Comparison of ENCODE assay signal across 36 cellular contexts in the genomic region with DNA sequence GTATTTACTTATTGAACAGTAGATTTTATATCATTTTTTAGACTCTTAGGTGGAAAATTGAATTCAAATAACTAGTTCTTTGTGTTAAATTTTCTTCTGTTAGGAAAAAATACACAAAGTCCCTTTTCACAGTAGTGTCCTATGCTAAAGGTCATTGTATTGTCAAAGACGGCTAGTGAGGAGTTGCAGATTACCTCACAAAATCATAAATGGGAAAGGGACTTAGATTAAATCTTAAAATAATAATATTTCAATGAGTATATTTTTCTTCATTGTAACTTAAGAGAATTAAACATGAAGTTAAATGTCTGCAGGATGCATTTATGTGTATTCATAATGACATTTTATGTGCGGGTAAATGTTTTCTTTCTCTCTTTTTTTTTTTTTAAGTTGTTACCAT.
"Had no signal": no experiment of that assay in that cellular context is flagged by ENCODE, and none has a peak within 500 bp of the region (broad histone marks: within the 10 kb centered on the region; RNA-seq: fewer than 3 reads in every experiment).

No MANE protein-coding gene starts in this region.

- H3K9me3 Mint-ChIP-seq: activated B cell treated with CpG ODN at 0.5 μM for 24 hours; activated CD4-positive, alpha-beta memory T cell treated with anti-CD3 and anti-CD28 coated beads for 36 hours; activated CD4-positive, alpha-beta T cell treated with anti-CD3 and anti-CD28 coated beads, Interleukin-2, amount 10 ng/mL, durations not matched to agents 24 days and 14 days; activated naive CD4-positive, alpha-beta T cell treated with anti-CD3 and anti-CD28 coated beads for 36 hours; activated naive CD4-positive, alpha-beta T cell treated with anti-CD3 and anti-CD28 coated beads, Interleukin-2, amount 50 U/mL, for 24 hours; activated naive CD8-positive, alpha-beta T cell treated with anti-CD3 and anti-CD28 coated beads for 36 hours; activated naive CD8-positive, alpha-beta T cell treated with anti-CD3 and anti-CD28 coated beads, Interleukin-2, amount 50 U/mL, for 24 hours; activated T-helper 1 cell treated with anti-CD3 and anti-CD28 coated beads, Interleukin-12 subunit alpha, Interleukin-12 subunit beta, Interleukin-2, Interleukin-4 antibody, amounts not matched to agents 30 ng/mL and 10 ng/mL and 1 ng/mL, durations not matched to agents 14 hours and 24 hours and 36 hours; activated T-helper 2 cell treated with anti-CD3 and anti-CD28 coated beads, Interferon-gamma antibody, Interleukin-2, Interleukin-4, amounts not matched to agents 10 μg/mL and 5 μg/mL and 100 μg/mL, durations not matched to agents 14 hours and 24 hours and 36 hours; effector memory CD8-positive, alpha-beta T cell; T-helper 2 cell treated with Interferon-gamma antibody and Interleukin-4, amounts not matched to agents 5 μg/mL and 100 μg/mL, for 36 hours had no signal

- H3K27me3 ChIP-seq: adrenal gland, body of pancreas, esophagus muscularis mucosa, foreskin keratinocyte, gastrocnemius medialis, heart left ventricle had no signal

- H3K4me1 ChIP-seq: body of pancreas, esophagus muscularis mucosa, foreskin keratinocyte, gastrocnemius medialis had no signal

- H3K9me3 ChIP-seq: adrenal gland, body of pancreas, esophagus muscularis mucosa, gastrocnemius medialis, heart left ventricle had no signal

- DNase-seq: activated B cell treated with CpG ODN at 0.5 μM for 24 hours; activated CD4-positive, alpha-beta memory T cell treated with anti-CD3 and anti-CD28 coated beads for 36 hours; activated CD4-positive, alpha-beta T cell treated with anti-CD3 and anti-CD28 coated beads for 36 hours; activated CD4-positive, alpha-beta T cell treated with anti-CD3 and anti-CD28 coated beads, Interleukin-2, amount 10 ng/mL, durations not matched to agents 24 days and 14 days; activated CD4-positive, CD25-positive, alpha-beta regulatory T cell treated with anti-CD3 and anti-CD28 coated beads, Interleukin-2, amount 50 U/mL, for 72 hours; activated CD8-positive, alpha-beta memory T cell treated with anti-CD3 and anti-CD28 coated beads, Interleukin-2, amount 10 ng/mL, durations not matched to agents 7 days and 5 days; activated CD8-positive, alpha-beta memory T cell treated with anti-CD3 and anti-CD28 coated beads, Interleukin-2, amount 50 U/mL, for 4 hours; activated CD8-positive, alpha-beta T cell treated with anti-CD3 and anti-CD28 coated beads, Interleukin-2, amount 10 ng/mL, durations not matched to agents 7 days and 5 days; activated effector memory CD4-positive, alpha-beta T cell treated with anti-CD3 and anti-CD28 coated beads, Interleukin-2, amount 50 U/mL, for 16 hours; activated naive CD4-positive, alpha-beta T cell treated with anti-CD3 and anti-CD28 coated beads for 36 hours; activated naive CD8-positive, alpha-beta T cell treated with anti-CD3 and anti-CD28 coated beads for 36 hours; activated naive CD8-positive, alpha-beta T cell treated with anti-CD3 and anti-CD28 coated beads, Interleukin-2, amount 50 U/mL, for 24 hours; activated T-cell treated with anti-CD3 and anti-CD28 coated beads, Interleukin-2, amount 50 U/mL, for 1 hour; activated T-cell treated with anti-CD3 and anti-CD28 coated beads, Interleukin-2, amount 50 U/mL, for 48 hours; adrenal gland; amygdala; aorta; body of pancreas; caudate nucleus; cortex of kidney; dermis blood vessel endothelial cell; effector CD4-positive, alpha-beta T cell; effector memory CD8-positive, alpha-beta T cell; erythroblast; foreskin keratinocyte; gastrocnemius medialis; glutamatergic neuron; heart left ventricle; T-helper 17 cell; T1000; WERI-Rb-1 had no signal

- ATAC-seq: activated CD4-positive, alpha-beta T cell treated with anti-CD3 and anti-CD28 coated beads for 36 hours; activated CD8-positive, alpha-beta memory T cell treated with anti-CD3 and anti-CD28 coated beads, Interleukin-2, amount 10 ng/mL, durations not matched to agents 7 days and 5 days; activated CD8-positive, alpha-beta T cell treated with anti-CD3 and anti-CD28 coated beads, Interleukin-2, amount 10 ng/mL, durations not matched to agents 7 days and 5 days; activated naive CD8-positive, alpha-beta T cell treated with anti-CD3 and anti-CD28 coated beads, Interleukin-2, amount 50 U/mL, for 24 hours; body of pancreas; effector memory CD8-positive, alpha-beta T cell; foreskin keratinocyte; gastrocnemius medialis; heart left ventricle; T-helper 17 cell had no signal

- H3K27me3 Mint-ChIP-seq: activated B cell treated with CpG ODN at 0.5 μM for 24 hours; activated CD4-positive, alpha-beta memory T cell treated with anti-CD3 and anti-CD28 coated beads for 36 hours; activated CD4-positive, alpha-beta T cell treated with anti-CD3 and anti-CD28 coated beads for 36 hours; activated CD4-positive, alpha-beta T cell treated with anti-CD3 and anti-CD28 coated beads, Interleukin-2, amount 10 ng/mL, durations not matched to agents 24 days and 14 days; activated CD8-positive, alpha-beta memory T cell treated with anti-CD3 and anti-CD28 coated beads, Interleukin-2, amount 10 ng/mL, durations not matched to agents 7 days and 5 days; activated naive CD4-positive, alpha-beta T cell treated with anti-CD3 and anti-CD28 coated beads, Interleukin-2, amount 50 U/mL, for 24 hours; activated naive CD8-positive, alpha-beta T cell treated with anti-CD3 and anti-CD28 coated beads for 36 hours; activated naive CD8-positive, alpha-beta T cell treated with anti-CD3 and anti-CD28 coated beads, Interleukin-2, amount 50 U/mL, for 24 hours; effector memory CD8-positive, alpha-beta T cell; T-helper 17 cell had no signal

- H3K27ac Mint-ChIP-seq: activated B cell treated with CpG ODN at 0.5 μM for 24 hours; activated CD4-positive, alpha-beta memory T cell treated with anti-CD3 and anti-CD28 coated beads for 36 hours; activated CD4-positive, alpha-beta T cell treated with anti-CD3 and anti-CD28 coated beads for 36 hours; activated CD4-positive, alpha-beta T cell treated with anti-CD3 and anti-CD28 coated beads, Interleukin-2, amount 10 ng/mL, durations not matched to agents 24 days and 14 days; activated CD8-positive, alpha-beta memory T cell treated with anti-CD3 and anti-CD28 coated beads, Interleukin-2, amount 10 ng/mL, durations not matched to agents 7 days and 5 days; activated CD8-positive, alpha-beta T cell treated with anti-CD3 and anti-CD28 coated beads, Interleukin-2, amount 10 ng/mL, durations not matched to agents 7 days and 5 days; activated naive CD4-positive, alpha-beta T cell treated with anti-CD3 and anti-CD28 coated beads for 36 hours; activated naive CD4-positive, alpha-beta T cell treated with anti-CD3 and anti-CD28 coated beads, Interleukin-2, amount 50 U/mL, for 24 hours; activated naive CD8-positive, alpha-beta T cell treated with anti-CD3 and anti-CD28 coated beads for 36 hours; activated naive CD8-positive, alpha-beta T cell treated with anti-CD3 and anti-CD28 coated beads, Interleukin-2, amount 50 U/mL, for 24 hours; activated T-helper 1 cell treated with anti-CD3 and anti-CD28 coated beads, Interleukin-12 subunit alpha, Interleukin-12 subunit beta, Interleukin-2, Interleukin-4 antibody, amounts not matched to agents 30 ng/mL and 10 ng/mL and 1 ng/mL, durations not matched to agents 14 hours and 24 hours and 36 hours; activated T-helper 2 cell treated with anti-CD3 and anti-CD28 coated beads, Interferon-gamma antibody, Interleukin-2, Interleukin-4, amounts not matched to agents 10 μg/mL and 5 μg/mL and 100 μg/mL, durations not matched to agents 14 hours and 24 hours and 36 hours; effector memory CD8-positive, alpha-beta T cell; T-helper 17 cell; T-helper 2 cell treated with Interferon-gamma antibody and Interleukin-4, amounts not matched to agents 5 μg/mL and 100 μg/mL, for 36 hours had no signal

- H3K4me3 Mint-ChIP-seq: activated B cell treated with CpG ODN at 0.5 μM for 24 hours; activated CD4-positive, alpha-beta memory T cell treated with anti-CD3 and anti-CD28 coated beads for 36 hours; activated CD4-positive, alpha-beta T cell treated with anti-CD3 and anti-CD28 coated beads for 36 hours; activated CD4-positive, alpha-beta T cell treated with anti-CD3 and anti-CD28 coated beads, Interleukin-2, amount 10 ng/mL, durations not matched to agents 24 days and 14 days; activated CD8-positive, alpha-beta memory T cell treated with anti-CD3 and anti-CD28 coated beads, Interleukin-2, amount 10 ng/mL, durations not matched to agents 7 days and 5 days; activated CD8-positive, alpha-beta T cell treated with anti-CD3 and anti-CD28 coated beads, Interleukin-2, amount 10 ng/mL, durations not matched to agents 7 days and 5 days; activated naive CD4-positive, alpha-beta T cell treated with anti-CD3 and anti-CD28 coated beads for 36 hours; activated naive CD4-positive, alpha-beta T cell treated with anti-CD3 and anti-CD28 coated beads, Interleukin-2, amount 50 U/mL, for 24 hours; activated naive CD8-positive, alpha-beta T cell treated with anti-CD3 and anti-CD28 coated beads for 36 hours; activated naive CD8-positive, alpha-beta T cell treated with anti-CD3 and anti-CD28 coated beads, Interleukin-2, amount 50 U/mL, for 24 hours; activated T-helper 1 cell treated with anti-CD3 and anti-CD28 coated beads, Interleukin-12 subunit alpha, Interleukin-12 subunit beta, Interleukin-2, Interleukin-4 antibody, amounts not matched to agents 30 ng/mL and 10 ng/mL and 1 ng/mL, durations not matched to agents 14 hours and 24 hours and 36 hours; effector memory CD8-positive, alpha-beta T cell; T-helper 17 cell; T-helper 2 cell treated with Interferon-gamma antibody and Interleukin-4, amounts not matched to agents 5 μg/mL and 100 μg/mL, for 36 hours had no signal

- H3K4me3 ChIP-seq: adrenal gland, body of pancreas, esophagus muscularis mucosa, gastrocnemius medialis, heart left ventricle had no signal

- H3K4me1 Mint-ChIP-seq: activated CD4-positive, alpha-beta T cell treated with anti-CD3 and anti-CD28 coated beads for 36 hours; activated CD4-positive, alpha-beta T cell treated with anti-CD3 and anti-CD28 coated beads, Interleukin-2, amount 10 ng/mL, durations not matched to agents 24 days and 14 days; activated CD8-positive, alpha-beta memory T cell treated with anti-CD3 and anti-CD28 coated beads, Interleukin-2, amount 10 ng/mL, durations not matched to agents 7 days and 5 days; activated naive CD8-positive, alpha-beta T cell treated with anti-CD3 and anti-CD28 coated beads, Interleukin-2, amount 50 U/mL, for 24 hours had no signal

- H3K36me3 ChIP-seq: adrenal gland, gastrocnemius medialis, WERI-Rb-1 had no signal

- H3K27ac ChIP-seq: adrenal gland, body of pancreas, esophagus muscularis mucosa, foreskin keratinocyte, gastrocnemius medialis, heart left ventricle, WERI-Rb-1 had no signal
